7 cellular contexts compared by ENCODE assay signal in the genomic region with DNA sequence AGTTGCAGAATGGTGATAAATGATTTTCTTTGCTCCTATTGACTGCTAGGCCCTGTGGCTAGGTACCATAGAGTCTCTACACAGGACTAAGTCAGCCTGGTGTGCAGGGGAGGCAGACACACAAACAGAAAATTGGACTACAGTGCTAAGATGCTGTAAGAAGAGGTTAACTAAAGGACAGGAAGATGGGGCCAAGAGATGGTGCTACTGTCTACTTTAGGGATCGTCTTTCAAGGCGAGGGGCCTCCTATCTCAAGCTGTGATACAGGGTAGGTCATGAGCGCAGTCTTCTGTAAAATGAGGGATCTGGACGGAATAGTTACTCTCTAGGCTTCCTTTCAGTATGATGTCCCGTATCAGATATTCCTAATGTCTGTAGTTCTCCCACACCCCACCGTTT. TPM values are rescaled to one million over a fixed set of nuclear protein-coding genes. Genes with fewer than 3 reads are reported as not detected.
DNase-seq lines count a peak whose midpoint lies in the region; ATAC-seq and TF ChIP-seq lines count a peak whose summit lies in the region.

No MANE protein-coding gene starts in this region.

- peak overlapping the region; percentile 99 for H3K4me2 ChIP-seq in GM23338
- peak overlapping the region; percentile 95 for H3K4me2 ChIP-seq in PC-3 (ENCODE audit: low read length)

- H3K4me3 Mint-ChIP-seq in GM23338 = no peak overlapping the region

- H3K27me3 Mint-ChIP-seq in GM23338 (ENCODE audit: insufficient read depth, low read depth, poor library complexity) = no peaks in the 10 kb centered on the region

- no peak overlapping the region for H3K27ac Mint-ChIP-seq in GM23338

- H4K20me1 ChIP-seq in GM23338 (replicated peaks; ENCODE audit: insufficient read depth) = peaks cover 19% of the 10 kb centered on the region
- peaks cover 16% of the 10 kb centered on the region for H4K20me1 ChIP-seq in PC-3 (ENCODE audit: low read length)

- POLR2A ChIA-PET in PC-3 (lab: Charles Lee; ENCODE audit: unreplicated experiment) = no interaction called here

- intact Hi-C loops in PC-3 (cut with micrococcal nuclease) = loop anchor here (5.0 kb wide), 1 partner anchor 287 kb away; a partner anchor contains a TSS

- H3K27me3 ChIP-seq in GM23338 (ENCODE audit: insufficient read depth) (no peaks in the 10 kb centered on the region), PC-3 (ENCODE audit: low read length) (no peaks in the 10 kb centered on the region), skeletal muscle tissue (ENCODE audit: control insufficient read depth in 3 of 3, insufficient read depth in 3 of 3, low read length in 3 of 3) (no peaks in the 10 kb centered on the region)

- H3K27ac ChIP-seq in GM23338 (ENCODE audit: low read depth) (peak overlapping the region; percentile 64; the same call in 1 of the 2 replicates), PC-3 (ENCODE audit: low read length) (peak overlapping the region; percentile 74), skeletal muscle tissue (ENCODE audit: low read depth, low read length) (peak overlapping the region; percentile 92)

- CTCF ChIA-PET in PC-3 (lab: Charles Lee) = interaction anchor here (0.6 to 1.8 kb wide), 2 partner anchors 98 to 153 kb away, joined by 5 to 13 read pairs; no protein-coding TSS in a partner anchor

- no peaks in the 10 kb centered on the region; the same call in 1 of the 3 replicates for H3K4me1 Mint-ChIP-seq in GM23338

- BruUV-seq in PC-3 (replicated peaks; lab: Mats Ljungman, UMichigan) = TSS peak; percentile 73

- TF ChIP-seq CTCF in GM23338 (conservative IDR thresholded peaks at IDR 0.05; ENCODE audit: low read depth in 2 of 2) (no peak), PC-3 (conservative IDR thresholded peaks at IDR 0.05; ENCODE audit: low read depth, low read length) (no peak), fibroblast of the aortic adventitia (IDR thresholded peaks at IDR 0.05; ENCODE audit: insufficient read depth, low read length) (no peak)

- peak overlapping the region; percentile 91 for H3K9ac ChIP-seq in PC-3 (ENCODE audit: low read length)
- H3K9ac ChIP-seq in skeletal muscle tissue (ENCODE audit: low read depth in 1 of 3, low read length in 3 of 3) = peak overlapping the region; percentile 82 to 88 (median 86)

- H3K4me3 ChIP-seq in GM23338 (peak overlapping the region; percentile 96), PC-3 (ENCODE audit: low read length) (peak overlapping the region; percentile 87), fibroblast of the aortic adventitia (ENCODE audit: low read depth, low read length) (peak overlapping the region; percentile 91), skeletal muscle tissue (ENCODE audit: low read length in 3 of 3) (peak overlapping the region; percentile 86 to 95 (median 95))

- no peaks in the 10 kb centered on the region for H3K9me3 Mint-ChIP-seq in GM23338

- no peaks in the 10 kb centered on the region for H3K9me3 ChIP-seq in PC-3 (ENCODE audit: low read length)
- no peaks in the 10 kb centered on the region for H3K9me3 ChIP-seq in skeletal muscle tissue (ENCODE audit: control insufficient read depth in 3 of 3, low read length in 3 of 3)

- H3F3A ChIP-seq in GM23338 (replicated peaks; ENCODE audit: low read depth) (peaks cover 5% of the 10 kb centered on the region; the same call in 1 of the 2 replicates), PC-3 (ENCODE audit: low read length, unreplicated experiment) (no peaks in the 10 kb centered on the region)

- ATAC-seq in GM23338 (peak; percentile 11), PC-3 (no peak), HG02852 (IDR thresholded peaks at IDR 0.05; ENCODE audit: unreplicated experiment) (no peak), GM21723 (IDR thresholded peaks at IDR 0.05; ENCODE audit: unreplicated experiment) (no peak)

- peaks cover 7% of the 10 kb centered on the region; the same call in 1 of the 2 replicates for H3K4me1 ChIP-seq in GM23338 (ENCODE audit: insufficient read depth)
- peaks cover 21% of the 10 kb centered on the region for H3K4me1 ChIP-seq in PC-3 (ENCODE audit: insufficient read depth, low read length)
- H3K4me1 ChIP-seq in skeletal muscle tissue (ENCODE audit: control insufficient read depth in 3 of 3, insufficient read depth in 3 of 3, low read length in 3 of 3) = peaks cover 9 to 16% (median 15%) of the 10 kb centered on the region in 3 donors

- H2AFZ ChIP-seq in GM23338 (peak overlapping the region; percentile 56; the same call in 1 of the 2 replicates), PC-3 (ENCODE audit: low read length) (peak overlapping the region; percentile 71)

- H3K79me2 ChIP-seq in GM23338 (replicated peaks; ENCODE audit: insufficient read depth) = peaks cover 57% of the 10 kb centered on the region
- H3K79me2 ChIP-seq in PC-3 (ENCODE audit: low read length) = peaks cover 58% of the 10 kb centered on the region

- H3K36me3 ChIP-seq in GM23338 (ENCODE audit: insufficient read depth) = peaks cover 18% of the 10 kb centered on the region
- H3K36me3 ChIP-seq in PC-3 (ENCODE audit: low read depth, low read length) = peaks cover 30% of the 10 kb centered on the region
- H3K36me3 ChIP-seq in skeletal muscle tissue (ENCODE audit: control insufficient read depth in 3 of 3, insufficient read depth in 3 of 3, low read length in 3 of 3) = peaks cover 7 to 13% (median 13%) of the 10 kb centered on the region in 3 donors

- H3K36me3 Mint-ChIP-seq in GM23338 (ENCODE audit: low read depth) = peaks cover 42% of the 10 kb centered on the region

- H3K9me2 ChIP-seq in GM23338 (ENCODE audit: insufficient read depth) = no peaks in the 10 kb centered on the region
- no peaks in the 10 kb centered on the region for H3K9me2 ChIP-seq in PC-3 (replicated peaks; ENCODE audit: low read length)

- DNase-seq in GM23338 (ENCODE audit: low spot score) (no peak), PC-3 (no peak), fibroblast of the aortic adventitia (ENCODE audit: low read depth) (no peak), NCI-H1436 treated with DMSO at 0.1 percent for 48 hours (lab: John Stamatoyannopoulos, UW) (no peak)

RNA-seq across cellular contexts. Expression of a gene that starts 0.8 kb away (rescaled TPM):
- total RNA-seq in GM23338 (2014; rRNA removed; shearing (Covaris generic)) = 159 and 185 TPM in 2 replicates
- polyA plus RNA-seq in GM23338 (2016; fragmentation: Nextera tagmentation; extraction: Ambion mirVana) = 534 and 579 TPM in 2 replicates
- 538 and 592 TPM in 2 replicates for total RNA-seq in PC-3 (2014; rRNA removed)
- total RNA-seq in fibroblast of the aortic adventitia (ENCODE audit: low replicate concordance) = 34.0 and 138 TPM in 2 replicates
- 44.9 TPM for total RNA-seq in skeletal muscle tissue

RNA-seq across cellular contexts. Expression of a gene that starts 12.0 kb away (rescaled TPM):
- total RNA-seq in GM23338 (2014; rRNA removed; shearing (Covaris generic)) = 636 and 667 TPM in 2 replicates
- polyA plus RNA-seq in GM23338 (2016; fragmentation: Nextera tagmentation; extraction: Ambion mirVana) = 939 and 961 TPM in 2 replicates
- 1,420 and 1,558 TPM in 2 replicates for total RNA-seq in PC-3 (2014; rRNA removed)
- total RNA-seq in fibroblast of the aortic adventitia (ENCODE audit: low replicate concordance) = 257 and 622 TPM in 2 replicates
- total RNA-seq in skeletal muscle tissue = 240 TPM

RNA-seq across cellular contexts. Expression of a gene that starts 33.5 kb away (rescaled TPM):
- total RNA-seq in GM23338 (2014; rRNA removed; shearing (Covaris generic)) = 45.0 and 62.3 TPM in 2 replicates
- 13.7 and 15.1 TPM in 2 replicates for polyA plus RNA-seq in GM23338 (2016; fragmentation: Nextera tagmentation; extraction: Ambion mirVana)
- total RNA-seq in PC-3 (2014; rRNA removed) = 90.5 and 98.1 TPM in 2 replicates
- 95.9 and 135 TPM in 2 replicates for total RNA-seq in fibroblast of the aortic adventitia (ENCODE audit: low replicate concordance)
- total RNA-seq in skeletal muscle tissue = 92.9 TPM
